ENCODE assay signal across 9 cellular contexts in genomic region chr16:30458561-30459394, GRCh38. TPM values are rescaled to one million over a fixed set of nuclear protein-coding genes. Genes with fewer than 3 reads are reported as not detected.
DNase-seq lines count a peak whose midpoint lies in the region; ATAC-seq and TF ChIP-seq lines count a peak whose summit lies in the region.
"Had no signal": no experiment of that assay in that cellular context is flagged by ENCODE, and none has a peak within 500 bp of the region (broad histone marks: within the 10 kb centered on the region; RNA-seq: fewer than 3 reads in every experiment).

No MANE protein-coding gene starts in this region.

- H3K27ac Mint-ChIP-seq in T-helper 17 cell = peak overlapping the region; percentile 85
- peak overlapping the region; percentile 95 for H3K27ac Mint-ChIP-seq in activated naive CD8-positive, alpha-beta T cell treated with anti-CD3 and anti-CD28 coated beads for 36 hours

- H3K4me3 Mint-ChIP-seq in T-helper 17 cell = peak overlapping the region; percentile 75
- H3K4me3 Mint-ChIP-seq in activated naive CD8-positive, alpha-beta T cell treated with anti-CD3 and anti-CD28 coated beads for 36 hours = peak overlapping the region; percentile 55

- no peak overlapping the region for H3K4me3 ChIP-seq in uterus

- no peak overlapping the region for H3K27ac ChIP-seq in uterus

- H3K4me1 ChIP-seq in uterus = no peaks in the 10 kb centered on the region

- in situ Hi-C loops in G401 (cut with HindIII; ENCODE audit: low sequenced_read_pairs) = no loop called here

- no peaks in the 10 kb centered on the region for H3K36me3 ChIP-seq in uterus

- intact Hi-C loops in uterus (cut with DNase I; ENCODE audit: low total_unique reads) = no loop called here

- H3K27me3 Mint-ChIP-seq in T-helper 17 cell = no peaks in the 10 kb centered on the region
- peaks cover 3% of the 10 kb centered on the region for H3K27me3 Mint-ChIP-seq in activated naive CD8-positive, alpha-beta T cell treated with anti-CD3 and anti-CD28 coated beads for 36 hours

- TF ChIP-seq POLR2A in uterus (IDR thresholded peaks at IDR 0.05) = no peak

- peaks cover 27% of the 10 kb centered on the region for H3K4me1 Mint-ChIP-seq in T-helper 17 cell
- H3K4me1 Mint-ChIP-seq in activated naive CD8-positive, alpha-beta T cell treated with anti-CD3 and anti-CD28 coated beads for 36 hours = peaks cover 70% of the 10 kb centered on the region

- ATAC-seq in GM18873 (IDR thresholded peaks at IDR 0.05; ENCODE audit: low FRiP score, unreplicated experiment) = peak; percentile 78
- ATAC-seq in HG03060 (IDR thresholded peaks at IDR 0.05; ENCODE audit: low read depth, unreplicated experiment) = peak; percentile 87
- ATAC-seq in T-helper 17 cell = peak; percentile 97

- peak; percentile 35 to 51 (median 47) for DNase-seq in T-helper 17 cell
- DNase-seq in activated naive CD8-positive, alpha-beta T cell treated with anti-CD3 and anti-CD28 coated beads for 36 hours = peak; percentile 94
- peak; percentile 75 for DNase-seq in stimulated activated CD4-positive, alpha-beta T cell treated with anti-CD3 and anti-CD28 coated beads, Interleukin-2, amount 100 ng/mL, for 4 hours (ENCODE audit: low read depth)
- no peak for DNase-seq in G401 (ENCODE audit: low spot score)
- no peak for DNase-seq in uterus
- DNase-seq in NCI-H2107 treated with DMSO at 0.1 percent for 48 hours (lab: John Stamatoyannopoulos, UW; ENCODE audit: unreplicated experiment) = no peak

- no peaks in the 10 kb centered on the region for H3K27me3 ChIP-seq in uterus

- TF ChIP-seq CTCF in uterus (IDR thresholded peaks at IDR 0.05) = no peak

- peaks cover 2% of the 10 kb centered on the region for H3K9me3 Mint-ChIP-seq in activated naive CD8-positive, alpha-beta T cell treated with anti-CD3 and anti-CD28 coated beads for 36 hours

- H3K36me3 Mint-ChIP-seq in T-helper 17 cell (ENCODE audit: low read depth) = no peaks in the 10 kb centered on the region
- peaks cover 4% of the 10 kb centered on the region for H3K36me3 Mint-ChIP-seq in activated naive CD8-positive, alpha-beta T cell treated with anti-CD3 and anti-CD28 coated beads for 36 hours

- H3K9me3 ChIP-seq in T-helper 17 cell (ENCODE audit: control insufficient read depth, low read length, poor library complexity, severe bottlenecking) (no peaks in the 10 kb centered on the region), uterus (no peaks in the 10 kb centered on the region)

RNA-seq across cellular contexts. Expression of gene SEPHS2, which starts 13.1 kb away (rescaled TPM):
- total RNA-seq in T-helper 17 cell = 10 to 100 TPM; 18.3 to 21.4 TPM
- total RNA-seq in activated naive CD8-positive, alpha-beta T cell treated with anti-CD3 and anti-CD28 coated beads for 36 hours = 10 to 100 TPM; 80.1 to 80.6 TPM
- total RNA-seq in G401 (2014; rRNA removed; shearing (Covaris generic)) = 64.0 and 83.6 TPM in 2 replicates
- total RNA-seq in uterus = 10 to 100 TPM; 13.6 to 30.9 (median 17.1) TPM

RNA-seq across cellular contexts. Expression of gene ITGAL, which starts 13.8 kb away (rescaled TPM):
- total RNA-seq in T-helper 17 cell (100 to 1,000 TPM; 322 to 338 TPM), uterus (1 to 10 TPM in 3 of 4 donors, not detected in 1; 3.6 to 5.6 (median 4.7) TPM)
- total RNA-seq in activated naive CD8-positive, alpha-beta T cell treated with anti-CD3 and anti-CD28 coated beads for 36 hours = 100 to 1,000 TPM; 233 to 235 TPM
- not detected in 2 replicates for total RNA-seq in G401 (2014; rRNA removed; shearing (Covaris generic))
- total RNA-seq: RPMI7951 had no signal

RNA-seq across cellular contexts. Expression of gene DCTPP1, which starts 28.9 kb away (rescaled TPM):
- total RNA-seq in T-helper 17 cell = 10 to 100 TPM; 17.4 to 19.2 TPM
- total RNA-seq in activated naive CD8-positive, alpha-beta T cell treated with anti-CD3 and anti-CD28 coated beads for 36 hours = 100 to 1,000 TPM; 181 to 183 TPM
- total RNA-seq in G401 (2014; rRNA removed; shearing (Covaris generic)) = 92.0 and 127 TPM in 2 replicates
- 10 to 100 TPM; 10.2 to 51.5 (median 28.7) TPM for total RNA-seq in uterus

RNA-seq across cellular contexts. Expression of gene ZNF771, which starts 51.4 kb away (rescaled TPM):
- 1 to 10 TPM; 1.4 to 1.5 TPM for total RNA-seq in T-helper 17 cell
- total RNA-seq in activated naive CD8-positive, alpha-beta T cell treated with anti-CD3 and anti-CD28 coated beads for 36 hours = 1 to 10 TPM; 4.2 to 5.2 TPM
- total RNA-seq in G401 (2014; rRNA removed; shearing (Covaris generic)) = 31.6 and 41.2 TPM in 2 replicates
- 10 to 100 TPM; 12.2 to 75.3 (median 25.6) TPM for total RNA-seq in uterus

Comparison
In these comparisons a context has a peak if more than half of its experiments do, and no peak if none do; other contexts are left out.
1. DNase-seq: peak in T-helper 17 cell (3 of 3), activated naive CD8-positive, alpha-beta T cell treated with anti-CD3 and anti-CD28 coated beads for 36 hours (single experiment) and stimulated activated CD4-positive, alpha-beta T cell treated with anti-CD3 and anti-CD28 coated beads, Interleukin-2, amount 100 ng/mL, for 4 hours (single experiment); none in G401 (single experiment), uterus (0 of 2) and NCI-H2107 treated with DMSO at 0.1 percent for 48 hours (single experiment).
2. RNA of gene ITGAL, which starts 13.8 kb away (total RNA-seq): 322 to 338 TPM in T-helper 17 cell and 233 to 235 TPM in activated naive CD8-positive, alpha-beta T cell treated with anti-CD3 and anti-CD28 coated beads for 36 hours; 3.6 to 5.6 TPM in uterus and not detected in G401; every median in the first group is over 10 times any median in the second.
3. Peak in every context shown above with its lines, with median percentiles within 50 percentile points of each other: ATAC-seq.